In the genomic region with DNA sequence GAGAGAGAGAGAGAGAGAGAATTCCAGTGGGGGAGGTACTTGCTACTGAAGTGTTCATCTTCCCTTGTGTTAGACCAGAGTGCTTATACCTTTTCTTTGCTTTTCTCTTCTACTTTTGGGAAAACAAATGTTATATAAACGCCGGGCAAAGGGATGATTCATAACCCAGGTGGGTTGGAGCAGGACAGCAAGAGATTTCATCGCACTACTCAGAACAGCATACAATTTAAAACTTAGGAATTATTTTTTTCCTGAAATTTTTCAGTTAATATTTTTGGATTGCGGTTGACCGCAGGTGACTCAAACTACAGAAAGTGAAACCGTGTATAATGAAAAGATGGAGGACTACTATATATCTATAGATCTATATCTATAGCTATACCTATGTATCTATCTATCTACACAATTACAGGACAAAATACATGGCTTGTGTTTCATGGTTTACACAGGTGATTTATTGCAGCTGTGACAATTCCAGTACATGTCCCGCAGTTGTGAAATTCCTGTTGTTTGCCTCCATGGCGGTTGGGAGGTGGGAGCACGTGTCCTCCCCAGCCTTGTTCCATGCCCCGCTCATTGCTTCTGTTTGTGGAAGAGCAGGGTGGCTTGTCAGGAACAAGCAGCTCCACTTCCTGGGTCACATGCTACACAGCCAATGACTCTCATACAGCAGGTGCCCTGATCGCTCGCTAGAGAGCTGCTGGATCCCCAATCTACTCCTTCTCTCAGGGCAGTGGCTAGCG, we compare ENCODE assay signal across 25 cellular contexts.
DNase-seq lines count a peak whose midpoint lies in the region; ATAC-seq and TF ChIP-seq lines count a peak whose summit lies in the region.
"Had no signal": no experiment of that assay in that cellular context is flagged by ENCODE, and none has a peak within 500 bp of the region (broad histone marks: within the 10 kb centered on the region; RNA-seq: fewer than 3 reads in every experiment).

No MANE protein-coding gene starts in this region.

- no peak overlapping the region for H4K91ac ChIP-seq in neuronal stem cell (ENCODE audit: low read depth, low read length, poor library complexity)

- H3K27ac ChIP-seq in hepatocyte (no peak overlapping the region), neuronal stem cell (replicated peaks; ENCODE audit: low read length) (peak overlapping the region; percentile 88), uterus (peak overlapping the region; percentile 61 to 68)
- H3K27ac ChIP-seq: A549, upper lobe of right lung had no signal

- H3K27me3 ChIP-seq in hepatocyte (no peaks in the 10 kb centered on the region), neuronal stem cell (ENCODE audit: control insufficient read depth in 3 of 3, insufficient read depth in 3 of 3, low read depth in 1 of 3, low read length in 3 of 3) (no peaks in the 10 kb centered on the region), uterus (no peaks in the 10 kb centered on the region)

- no peak for DNase-seq in activated naive CD8-positive, alpha-beta T cell treated with anti-CD3 and anti-CD28 coated beads, Interleukin-2, amount 50 U/mL, for 24 hours
- DNase-seq in activated naive CD8-positive, alpha-beta T cell treated with anti-CD3 and anti-CD28 coated beads for 36 hours, result no peak
- DNase-seq in hepatocyte (ENCODE audit: low spot score) (peak; percentile 26), neuronal stem cell (ENCODE audit: low spot score) (no peak), uterus (no peak), activated T-cell treated with anti-CD3 and anti-CD28 coated beads for 4 hours (no peak), mucosa of descending colon (no peak)
- DNase-seq: activated CD4-positive, alpha-beta T cell treated with anti-CD3 and anti-CD28 coated beads, Interleukin-2, amount 10 ng/mL, durations not matched to agents 24 days and 14 days; activated naive CD4-positive, alpha-beta T cell treated with anti-CD3 and anti-CD28 coated beads, Interleukin-2, amount 10 ng/mL, durations not matched to agents 7 days and 5 days; activated T-cell treated with anti-CD3 and anti-CD28 coated beads, Interleukin-2, amount 50 U/mL, for 72 hours; caudate nucleus; CD8-positive, alpha-beta T cell; GDM1; MM.1S; naive thymus-derived CD8-positive, alpha-beta T cell; NCI-H1436 treated with DMSO at 0.1 percent for 48 hours; NCI-H2171 treated with DMSO at 0.1 percent for 48 hours; NCI-H526; small intestine; substantia nigra; upper lobe of right lung had no signal

- H4K8ac ChIP-seq in neuronal stem cell (ENCODE audit: low read depth, low read length), result no peak overlapping the region

- no peaks in the 10 kb centered on the region for H3K36me3 ChIP-seq in hepatocyte (replicated peaks; ENCODE audit: insufficient read depth, low read depth)
- H3K36me3 ChIP-seq in neuronal stem cell (replicated peaks in 1 of 2; ENCODE audit: control insufficient read depth in 2 of 2, insufficient read depth in 2 of 2, low read length in 2 of 2), result peaks cover 1 to 34% of the 10 kb centered on the region in 2 donors
- no peaks in the 10 kb centered on the region for H3K36me3 ChIP-seq in uterus
- no peaks in the 10 kb centered on the region for H3K36me3 ChIP-seq in mucosa of descending colon (ENCODE audit: low read depth)
- H3K36me3 ChIP-seq: upper lobe of right lung had no signal

- H3K4me3 ChIP-seq in hepatocyte (no peak overlapping the region), neuronal stem cell (ENCODE audit: low read length in 2 of 2) (no peak overlapping the region), uterus (no peak overlapping the region), mucosa of descending colon (no peak overlapping the region)
- H3K4me3 ChIP-seq: A549, GM23338, upper lobe of right lung had no signal

- ATAC-seq in activated naive CD8-positive, alpha-beta T cell treated with anti-CD3 and anti-CD28 coated beads, Interleukin-2, amount 50 U/mL, for 24 hours, result peak; percentile 7
- ATAC-seq in GM21515 (IDR thresholded peaks at IDR 0.05; ENCODE audit: unreplicated experiment) (no peak), mucosa of descending colon (no peak)
- ATAC-seq: A549; activated T-cell treated with anti-CD3 and anti-CD28 coated beads, Interleukin-2, amount 50 U/mL, for 72 hours; CD8-positive, alpha-beta T cell; GM23338; naive thymus-derived CD8-positive, alpha-beta T cell; upper lobe of right lung had no signal

- H3K4me3 Mint-ChIP-seq in activated naive CD8-positive, alpha-beta T cell treated with anti-CD3 and anti-CD28 coated beads, Interleukin-2, amount 50 U/mL, for 24 hours, result no peak overlapping the region
- no peak overlapping the region for H3K4me3 Mint-ChIP-seq in activated naive CD8-positive, alpha-beta T cell treated with anti-CD3 and anti-CD28 coated beads for 36 hours
- H3K4me3 Mint-ChIP-seq: activated CD4-positive, alpha-beta T cell treated with anti-CD3 and anti-CD28 coated beads, Interleukin-2, amount 10 ng/mL, durations not matched to agents 24 days and 14 days; activated naive CD4-positive, alpha-beta T cell treated with anti-CD3 and anti-CD28 coated beads, Interleukin-2, amount 10 ng/mL, durations not matched to agents 7 days and 5 days; activated T-cell treated with anti-CD3 and anti-CD28 coated beads, Interleukin-2, amount 50 U/mL, for 72 hours; CD8-positive, alpha-beta T cell; dendritic cell treated with granulocyte-macrophage colony-stimulating factor and Interleukin-4, amounts not matched to agents 40 ng/mL and 50 ng/mL, for 4 days; GM23338; naive thymus-derived CD8-positive, alpha-beta T cell had no signal

- peak overlapping the region; percentile 60 for H3K4ac ChIP-seq in neuronal stem cell (ENCODE audit: low read length)

- peaks cover 3% of the 10 kb centered on the region for H3K27me3 Mint-ChIP-seq in activated naive CD8-positive, alpha-beta T cell treated with anti-CD3 and anti-CD28 coated beads, Interleukin-2, amount 50 U/mL, for 24 hours
- H3K27me3 Mint-ChIP-seq in activated naive CD8-positive, alpha-beta T cell treated with anti-CD3 and anti-CD28 coated beads for 36 hours, result no peaks in the 10 kb centered on the region
- H3K27me3 Mint-ChIP-seq: activated CD4-positive, alpha-beta T cell treated with anti-CD3 and anti-CD28 coated beads, Interleukin-2, amount 10 ng/mL, durations not matched to agents 24 days and 14 days had no signal

- H3K4me1 Mint-ChIP-seq in activated naive CD8-positive, alpha-beta T cell treated with anti-CD3 and anti-CD28 coated beads, Interleukin-2, amount 50 U/mL, for 24 hours, result no peaks in the 10 kb centered on the region
- H3K4me1 Mint-ChIP-seq in activated naive CD8-positive, alpha-beta T cell treated with anti-CD3 and anti-CD28 coated beads for 36 hours, result no peaks in the 10 kb centered on the region
- H3K4me1 Mint-ChIP-seq: activated CD4-positive, alpha-beta T cell treated with anti-CD3 and anti-CD28 coated beads, Interleukin-2, amount 10 ng/mL, durations not matched to agents 24 days and 14 days; activated naive CD4-positive, alpha-beta T cell treated with anti-CD3 and anti-CD28 coated beads, Interleukin-2, amount 10 ng/mL, durations not matched to agents 7 days and 5 days; naive thymus-derived CD8-positive, alpha-beta T cell had no signal

- no peak overlapping the region for H3K14ac ChIP-seq in neuronal stem cell (ENCODE audit: low read length)

- no peak for TF ChIP-seq POLR2A in uterus (IDR thresholded peaks at IDR 0.05)

- H3K23ac ChIP-seq in neuronal stem cell (ENCODE audit: low read depth, low read length, poor library complexity), result no peak overlapping the region

- H3K79me2 ChIP-seq in hepatocyte, result no peaks in the 10 kb centered on the region

- H3K4me1 ChIP-seq in hepatocyte (ENCODE audit: insufficient read depth) (no peaks in the 10 kb centered on the region), neuronal stem cell (ENCODE audit: control insufficient read depth in 2 of 2, insufficient read depth in 1 of 2, low read depth in 1 of 2, low read length in 2 of 2) (peaks cover 36 to 50% of the 10 kb centered on the region in 2 donors), uterus (no peaks in the 10 kb centered on the region), mucosa of descending colon (ENCODE audit: low read depth) (no peaks in the 10 kb centered on the region)
- H3K4me1 ChIP-seq: A549, upper lobe of right lung had no signal

- H2AK5ac ChIP-seq in neuronal stem cell (ENCODE audit: low read depth, low read length), result peak overlapping the region; percentile 66

- no peak overlapping the region for H3K27ac Mint-ChIP-seq in activated naive CD8-positive, alpha-beta T cell treated with anti-CD3 and anti-CD28 coated beads, Interleukin-2, amount 50 U/mL, for 24 hours
- no peak overlapping the region for H3K27ac Mint-ChIP-seq in activated naive CD8-positive, alpha-beta T cell treated with anti-CD3 and anti-CD28 coated beads for 36 hours
- H3K27ac Mint-ChIP-seq: activated CD4-positive, alpha-beta T cell treated with anti-CD3 and anti-CD28 coated beads, Interleukin-2, amount 10 ng/mL, durations not matched to agents 24 days and 14 days; activated naive CD4-positive, alpha-beta T cell treated with anti-CD3 and anti-CD28 coated beads, Interleukin-2, amount 10 ng/mL, durations not matched to agents 7 days and 5 days; activated T-cell treated with anti-CD3 and anti-CD28 coated beads, Interleukin-2, amount 50 U/mL, for 72 hours; CD8-positive, alpha-beta T cell; dendritic cell treated with granulocyte-macrophage colony-stimulating factor and Interleukin-4, amounts not matched to agents 40 ng/mL and 50 ng/mL, for 4 days; GM23338; naive thymus-derived CD8-positive, alpha-beta T cell had no signal

- peak overlapping the region; percentile 97 for H2BK12ac ChIP-seq in neuronal stem cell (ENCODE audit: low read length)

- H3K9me3 Mint-ChIP-seq in activated naive CD8-positive, alpha-beta T cell treated with anti-CD3 and anti-CD28 coated beads, Interleukin-2, amount 50 U/mL, for 24 hours, result no peaks in the 10 kb centered on the region
- no peaks in the 10 kb centered on the region for H3K9me3 Mint-ChIP-seq in activated naive CD8-positive, alpha-beta T cell treated with anti-CD3 and anti-CD28 coated beads for 36 hours
- H3K9me3 Mint-ChIP-seq: activated CD4-positive, alpha-beta T cell treated with anti-CD3 and anti-CD28 coated beads, Interleukin-2, amount 10 ng/mL, durations not matched to agents 24 days and 14 days; activated naive CD4-positive, alpha-beta T cell treated with anti-CD3 and anti-CD28 coated beads, Interleukin-2, amount 10 ng/mL, durations not matched to agents 7 days and 5 days; CD8-positive, alpha-beta T cell; dendritic cell treated with granulocyte-macrophage colony-stimulating factor and Interleukin-4, amounts not matched to agents 40 ng/mL and 50 ng/mL, for 4 days; GM23338; naive thymus-derived CD8-positive, alpha-beta T cell had no signal

- no peaks in the 10 kb centered on the region for H3K79me1 ChIP-seq in neuronal stem cell (ENCODE audit: low read depth, low read length)

- no peak overlapping the region for H2BK5ac ChIP-seq in neuronal stem cell (ENCODE audit: low read length)

- H3K9me2 ChIP-seq in hepatocyte (replicated peaks; ENCODE audit: insufficient read depth), result no peaks in the 10 kb centered on the region

- peak overlapping the region; percentile 25 for H2BK120ac ChIP-seq in neuronal stem cell (ENCODE audit: low read depth, low read length)

- H4K20me1 ChIP-seq in hepatocyte (ENCODE audit: insufficient read depth, poor library complexity, severe bottlenecking), result no peaks in the 10 kb centered on the region

- H3K36me3 Mint-ChIP-seq in activated naive CD8-positive, alpha-beta T cell treated with anti-CD3 and anti-CD28 coated beads, Interleukin-2, amount 50 U/mL, for 24 hours (ENCODE audit: low read depth), result no peaks in the 10 kb centered on the region
- H3K36me3 Mint-ChIP-seq in activated naive CD8-positive, alpha-beta T cell treated with anti-CD3 and anti-CD28 coated beads for 36 hours, result no peaks in the 10 kb centered on the region
- H3K36me3 Mint-ChIP-seq: activated naive CD4-positive, alpha-beta T cell treated with anti-CD3 and anti-CD28 coated beads, Interleukin-2, amount 10 ng/mL, durations not matched to agents 7 days and 5 days; CD8-positive, alpha-beta T cell; naive thymus-derived CD8-positive, alpha-beta T cell had no signal

- peak overlapping the region; percentile 81 for H3K18ac ChIP-seq in neuronal stem cell (ENCODE audit: low read length)

- no peak overlapping the region for H3K9ac ChIP-seq in neuronal stem cell (ENCODE audit: low read depth, low read length, poor library complexity)

- H3K9me3 ChIP-seq in hepatocyte (ENCODE audit: low read depth), result no peaks in the 10 kb centered on the region
- peaks cover 4 to 23% of the 10 kb centered on the region in 2 donors for H3K9me3 ChIP-seq in neuronal stem cell (replicated peaks in 1 of 2; ENCODE audit: control insufficient read depth in 2 of 2, insufficient read depth in 1 of 2, low read depth in 1 of 2, low read length in 2 of 2)
- no peaks in the 10 kb centered on the region for H3K9me3 ChIP-seq in uterus
- H3K9me3 ChIP-seq in mucosa of descending colon, result no peaks in the 10 kb centered on the region
- H3K9me3 ChIP-seq: A549, upper lobe of right lung had no signal

- intact Hi-C loops in uterus (cut with DNase I; ENCODE audit: low total_unique reads) (no loop called here), mucosa of descending colon (cut with DNase I, micrococcal nuclease) (no loop called here)

- no peak for TF ChIP-seq CTCF in hepatocyte (IDR thresholded peaks at IDR 0.05; ENCODE audit: poor library complexity)
- no peak for TF ChIP-seq CTCF in uterus (IDR thresholded peaks at IDR 0.05)
- no peak for TF ChIP-seq CTCF in mucosa of descending colon (IDR thresholded peaks at IDR 0.05)

- peak overlapping the region; percentile 2 for H2BK15ac ChIP-seq in neuronal stem cell (ENCODE audit: low read length)

- H2AFZ ChIP-seq in hepatocyte (no peak overlapping the region), neuronal stem cell (ENCODE audit: low read length) (no peak overlapping the region)
- H2AFZ ChIP-seq: GM23338 had no signal

- H3K4me2 ChIP-seq in hepatocyte (no peak overlapping the region), neuronal stem cell (ENCODE audit: insufficient read depth, low read length, poor library complexity, severe bottlenecking) (no peak overlapping the region)
- H3K4me2 ChIP-seq: A549, GM23338 had no signal

- WGBS in hepatocyte (ENCODE audit: low lambda C conversion rate, missing lambda C conversion rate), result 78% methylated on average over 13 of the region's 13 CpGs
- WGBS in neuronal stem cell (ENCODE audit: extremely low coverage in 2 of 2, insufficient read length in 2 of 2, insufficient replicate concordance in 1 of 2), 2 donors, result no CpG with 5 or more reads among the region's 13 CpGs
